ENCODE assay signal across 24 cellular contexts in the genomic region with DNA sequence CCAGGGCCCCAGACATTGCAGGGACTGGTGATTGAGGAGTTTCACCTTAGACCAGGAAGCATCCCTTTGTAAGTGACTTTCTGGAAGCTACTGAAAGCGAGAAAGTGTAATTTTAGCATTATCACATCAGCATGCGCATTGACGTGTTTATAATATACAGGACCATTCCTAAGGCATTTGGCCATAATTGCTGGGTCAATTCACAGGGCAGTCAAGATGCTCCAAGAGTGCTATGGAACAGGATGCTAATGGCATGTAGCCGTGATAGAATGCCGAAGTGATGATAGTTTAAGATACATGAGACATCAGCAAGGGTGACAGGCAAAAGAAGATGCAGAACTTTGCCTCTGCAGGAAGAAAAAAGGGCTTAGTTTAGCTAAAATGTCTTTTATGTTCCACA.
"Had no signal": no experiment of that assay in that cellular context is flagged by ENCODE, and none has a peak within 500 bp of the region (broad histone marks: within the 10 kb centered on the region; RNA-seq: fewer than 3 reads in every experiment).

No MANE protein-coding gene starts in this region.

- DNase-seq: colonic mucosa; cortex of kidney; dermis blood vessel endothelial cell; dorsolateral prefrontal cortex; effector CD4-positive, alpha-beta T cell; effector CD8-positive, alpha-beta T cell; effector memory CD4-positive, alpha-beta T cell; effector memory CD8-positive, alpha-beta T cell; endodermal cell; erythroblast; esophagus squamous epithelium; foreskin fibroblast; foreskin keratinocyte; foreskin melanocyte; gastrocnemius medialis; glutamatergic neuron; head of caudate nucleus; heart left ventricle; heart right ventricle had no signal

- ATAC-seq: effector memory CD8-positive, alpha-beta T cell; esophagus mucosa; foreskin keratinocyte; gastrocnemius medialis; gastroesophageal sphincter; heart left ventricle; heart right ventricle had no signal

- H3K27ac Mint-ChIP-seq: dendritic cell treated with granulocyte-macrophage colony-stimulating factor and Interleukin-4, amounts not matched to agents 40 ng/mL and 50 ng/mL, for 4 days; effector memory CD8-positive, alpha-beta T cell; endodermal cell had no signal

- H3K4me1 ChIP-seq: colonic mucosa, esophagus squamous epithelium, foreskin keratinocyte had no signal

- H3K27ac ChIP-seq: colonic mucosa, coronary artery, dorsolateral prefrontal cortex, epithelial cell of prostate, esophagus squamous epithelium, foreskin keratinocyte, gastrocnemius medialis, gastroesophageal sphincter, heart left ventricle, heart right ventricle had no signal

- H3K4me3 ChIP-seq: colonic mucosa, coronary artery, dorsolateral prefrontal cortex, esophagus squamous epithelium, gastrocnemius medialis, gastroesophageal sphincter, heart left ventricle, heart right ventricle had no signal

- H3K36me3 ChIP-seq: colonic mucosa, esophagus squamous epithelium, gastrocnemius medialis, gastroesophageal sphincter, heart left ventricle, heart right ventricle had no signal

- H3K4me3 Mint-ChIP-seq: dendritic cell treated with granulocyte-macrophage colony-stimulating factor and Interleukin-4, amounts not matched to agents 40 ng/mL and 50 ng/mL, for 4 days; effector memory CD8-positive, alpha-beta T cell; endodermal cell had no signal

- H3K9me3 ChIP-seq: colonic mucosa, esophagus squamous epithelium, gastrocnemius medialis, gastroesophageal sphincter had no signal

- H3K27me3 ChIP-seq: colonic mucosa, dorsolateral prefrontal cortex, esophagus squamous epithelium, foreskin keratinocyte, gastrocnemius medialis, gastroesophageal sphincter, heart left ventricle, heart right ventricle had no signal

- H3K27me3 Mint-ChIP-seq: dendritic cell treated with granulocyte-macrophage colony-stimulating factor and Interleukin-4, amounts not matched to agents 40 ng/mL and 50 ng/mL, for 4 days; effector memory CD8-positive, alpha-beta T cell had no signal
